14 cellular contexts compared by ENCODE assay signal in the genomic region with DNA sequence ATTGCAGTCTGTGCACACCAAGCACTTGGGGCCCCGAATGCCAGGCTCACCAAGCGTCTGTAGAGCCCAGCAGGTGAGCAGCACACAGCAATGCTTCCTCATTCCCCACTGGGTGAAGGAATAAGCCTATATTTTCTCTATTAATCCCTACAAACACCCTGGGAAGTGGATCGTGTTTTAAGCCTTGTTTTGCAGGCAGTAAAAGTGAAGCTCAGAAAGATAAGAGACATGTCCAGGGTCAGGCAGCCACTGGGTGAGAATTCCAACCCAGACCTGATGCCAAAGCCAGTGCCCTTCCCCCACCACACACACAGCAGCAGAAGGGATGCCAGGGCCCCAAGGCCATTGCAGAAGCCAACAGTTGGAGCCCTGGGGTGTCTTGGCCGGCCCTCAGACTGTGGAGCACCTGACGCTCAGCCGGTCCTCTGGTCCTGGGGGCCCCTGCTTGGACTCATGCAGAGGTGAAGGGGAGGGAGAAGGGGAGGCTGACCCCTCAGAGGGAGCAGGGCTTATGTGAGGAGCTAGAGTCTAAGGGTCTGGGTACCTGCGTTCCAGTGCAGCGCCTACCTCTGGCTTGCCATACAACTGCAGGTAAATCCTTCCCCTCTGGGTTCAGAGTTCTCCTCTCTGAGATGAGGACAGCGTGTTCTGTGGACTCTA. TPM values are rescaled to one million over a fixed set of nuclear protein-coding genes. Genes with fewer than 3 reads are reported as not detected.
DNase-seq lines count a peak whose midpoint lies in the region; ATAC-seq, FAIRE-seq and TF ChIP-seq lines count a peak whose summit lies in the region.
"Had no signal": no experiment of that assay in that cellular context is flagged by ENCODE, and none has a peak within 500 bp of the region (broad histone marks: within the 10 kb centered on the region; RNA-seq: fewer than 3 reads in every experiment).

No MANE protein-coding gene starts in this region.

- DNase-seq in GM23338 (ENCODE audit: low spot score) (peak; percentile 75), adrenal gland (peak; percentile 70 to 93 (median 91)), left cardiac atrium (peak; percentile 60), small intestine (peak; percentile 59), activated gamma-delta T cell treated with Interleukin-2 at 50 U/mL for 16 hours (no peak)
- DNase-seq: activated CD4-positive, alpha-beta T cell treated with anti-CD3 and anti-CD28 coated beads, Interleukin-2, amount 10 ng/mL, durations not matched to agents 7 days and 5 days; activated naive CD4-positive, alpha-beta T cell treated with anti-CD3 and anti-CD28 coated beads, Interleukin-2, amount 10 ng/mL, durations not matched to agents 7 days and 5 days; NCI-H1092 treated with DMSO at 0.1 percent for 48 hours; NCI-H524 treated with DMSO at 0.1 percent for 48 hours had no signal

- no peaks in the 10 kb centered on the region for H4K20me1 ChIP-seq in GM23338 (replicated peaks; ENCODE audit: insufficient read depth)

- no peaks in the 10 kb centered on the region for H3K9me3 Mint-ChIP-seq in GM23338
- H3K9me3 Mint-ChIP-seq: activated CD4-positive, alpha-beta T cell treated with anti-CD3 and anti-CD28 coated beads, Interleukin-2, amount 10 ng/mL, durations not matched to agents 7 days and 5 days; activated naive CD4-positive, alpha-beta T cell treated with anti-CD3 and anti-CD28 coated beads, Interleukin-2, amount 10 ng/mL, durations not matched to agents 7 days and 5 days had no signal

- H3K9me2 ChIP-seq in GM23338 (ENCODE audit: insufficient read depth) = no peaks in the 10 kb centered on the region

- 0 out of 2 replicates have a peak, but pooled peaks cover 6% of the 10 kb centered on the region for H3K4me1 ChIP-seq in GM23338 (ENCODE audit: insufficient read depth)
- peaks cover 43 to 70% of the 10 kb centered on the region in 2 donors for H3K4me1 ChIP-seq in adrenal gland (replicated peaks in 1 of 2)
- peaks cover 15 to 41% of the 10 kb centered on the region in 2 donors for H3K4me1 ChIP-seq in small intestine (ENCODE audit: control insufficient read depth in 2 of 2, insufficient read depth in 1 of 2, low read depth in 1 of 2, low read length in 1 of 2)

- no peak overlapping the region for H3K27ac Mint-ChIP-seq in GM23338
- H3K27ac Mint-ChIP-seq: activated CD4-positive, alpha-beta T cell treated with anti-CD3 and anti-CD28 coated beads, Interleukin-2, amount 10 ng/mL, durations not matched to agents 7 days and 5 days; activated naive CD4-positive, alpha-beta T cell treated with anti-CD3 and anti-CD28 coated beads, Interleukin-2, amount 10 ng/mL, durations not matched to agents 7 days and 5 days had no signal

- no peaks in the 10 kb centered on the region for H3F3A ChIP-seq in GM23338 (replicated peaks; ENCODE audit: low read depth)

- ATAC-seq in GM23338 (peak; percentile 86), left cardiac atrium (peak; percentile 7 to 13), HG02763 (IDR thresholded peaks at IDR 0.05; ENCODE audit: unreplicated experiment) (no peak), GM18907 (IDR thresholded peaks at IDR 0.05; ENCODE audit: unreplicated experiment) (no peak), GM21360 (IDR thresholded peaks at IDR 0.05; ENCODE audit: unreplicated experiment) (no peak)

- H3K79me2 ChIP-seq in GM23338 (replicated peaks; ENCODE audit: insufficient read depth) = no peaks in the 10 kb centered on the region

- TF ChIP-seq CTCF in GM23338 (conservative IDR thresholded peaks at IDR 0.05; ENCODE audit: low read depth in 2 of 2) = peak; percentile 65 to 78
- peak in 5 of 6 experiments; percentile 13 to 29 (median 14) for TF ChIP-seq CTCF in adrenal gland (IDR thresholded peaks at IDR 0.05)

- WGBS in adrenal gland, 4 donors = 47 to 54% (median 48%) methylated on average over 7 to 9 of the region's 9 CpGs
- WGBS in small intestine, 3 donors = 21 to 60% (median 33%) methylated on average over 9 of the region's 9 CpGs

- H3K9me3 ChIP-seq in adrenal gland (replicated peaks in 1 of 3) = no peaks in the 10 kb centered on the region
- no peaks in the 10 kb centered on the region for H3K9me3 ChIP-seq in small intestine (ENCODE audit: control insufficient read depth, low read depth)

- H3K27me3 ChIP-seq in GM23338 (ENCODE audit: insufficient read depth) (no peaks in the 10 kb centered on the region), adrenal gland (no peaks in the 10 kb centered on the region), small intestine (ENCODE audit: control insufficient read depth in 2 of 2, insufficient read depth in 2 of 2, low read length in 2 of 2) (no peaks in the 10 kb centered on the region)

- peak in 1 of 2 donors; percentile 19 for TF ChIP-seq POLR2A in adrenal gland (IDR thresholded peaks at IDR 0.05)

- peaks cover 33% of the 10 kb centered on the region for H3K4me1 Mint-ChIP-seq in GM23338
- H3K4me1 Mint-ChIP-seq: activated CD4-positive, alpha-beta T cell treated with anti-CD3 and anti-CD28 coated beads, Interleukin-2, amount 10 ng/mL, durations not matched to agents 7 days and 5 days had no signal

- H3K4me2 ChIP-seq in GM23338 = no peak overlapping the region

- no peak overlapping the region for H3K27ac ChIP-seq in GM23338 (ENCODE audit: low read depth)
- peak overlapping the region in 4 of 5 donors; percentile 77 to 95 (median 85) for H3K27ac ChIP-seq in adrenal gland
- H3K27ac ChIP-seq in small intestine (ENCODE audit: low read depth in 1 of 2, low read length in 1 of 2) = peak overlapping the region in 1 of 2 donors; percentile 53
- H3K27ac ChIP-seq: SK-N-MC had no signal

- peaks cover 5% of the 10 kb centered on the region for H3K27me3 Mint-ChIP-seq in GM23338 (ENCODE audit: insufficient read depth, low read depth, poor library complexity)
- H3K27me3 Mint-ChIP-seq: activated CD4-positive, alpha-beta T cell treated with anti-CD3 and anti-CD28 coated beads, Interleukin-2, amount 10 ng/mL, durations not matched to agents 7 days and 5 days had no signal

- FAIRE-seq in small intestine (lab: Jason Lieb, UNC) = no peak
- FAIRE-seq: GM12891 had no signal

- no peak overlapping the region; the same call in 2 of the 3 replicates for H3K4me3 Mint-ChIP-seq in GM23338
- H3K4me3 Mint-ChIP-seq: activated CD4-positive, alpha-beta T cell treated with anti-CD3 and anti-CD28 coated beads, Interleukin-2, amount 10 ng/mL, durations not matched to agents 7 days and 5 days; activated naive CD4-positive, alpha-beta T cell treated with anti-CD3 and anti-CD28 coated beads, Interleukin-2, amount 10 ng/mL, durations not matched to agents 7 days and 5 days had no signal

- no peaks in the 10 kb centered on the region for H3K36me3 ChIP-seq in GM23338 (ENCODE audit: insufficient read depth)
- no peaks in the 10 kb centered on the region for H3K36me3 ChIP-seq in adrenal gland (replicated peaks in 1 of 2)
- peaks cover 0 to 8% of the 10 kb centered on the region in 2 donors for H3K36me3 ChIP-seq in small intestine (ENCODE audit: control insufficient read depth in 2 of 2, insufficient read depth in 2 of 2, low read length in 2 of 2)

- intact Hi-C loops in adrenal gland (cut with DNase I) (no loop called here), left cardiac atrium (cut with DNase I) (no loop called here)

- peak overlapping the region; percentile 49; the same call in 1 of the 2 replicates for H2AFZ ChIP-seq in GM23338

- no peak overlapping the region for H3K4me3 ChIP-seq in GM23338
- no peak overlapping the region for H3K4me3 ChIP-seq in adrenal gland
- no peak overlapping the region for H3K4me3 ChIP-seq in small intestine (ENCODE audit: low read depth in 1 of 2, low read length in 2 of 2)
- H3K4me3 ChIP-seq: SK-N-MC had no signal

- H3K36me3 Mint-ChIP-seq in GM23338 (ENCODE audit: low read depth) = no peaks in the 10 kb centered on the region
- H3K36me3 Mint-ChIP-seq: activated naive CD4-positive, alpha-beta T cell treated with anti-CD3 and anti-CD28 coated beads, Interleukin-2, amount 10 ng/mL, durations not matched to agents 7 days and 5 days had no signal

RNA-seq across cellular contexts. Expression of a gene that starts 26.3 kb away (rescaled TPM):
- 1.3 and 3.0 TPM in 2 replicates for total RNA-seq in GM23338 (2014; rRNA removed; shearing (Covaris generic))
- polyA plus RNA-seq in GM23338 (2016; fragmentation: Nextera tagmentation; extraction: Ambion mirVana) (0.16 and 0.38 TPM in 2 replicates), adrenal gland (100 to 1,000 TPM in 2 of 3 donors, 10 to 100 TPM in 1; 59.4 to 254 (median 108) TPM), small intestine (10 to 100 TPM; 23.2 to 34.4 (median 26.2) TPM)
- total RNA-seq in adrenal gland (100 to 1,000 TPM in 5 of 8 donors, 10 to 100 TPM in 3; 86.8 to 293 (median 151) TPM), left cardiac atrium (100 to 1,000 TPM; 503 to 769 TPM)

RNA-seq across cellular contexts. Expression of a gene that starts 46.9 kb away (rescaled TPM):
- 13.8 and 26.4 TPM in 2 replicates for total RNA-seq in GM23338 (2014; rRNA removed; shearing (Covaris generic))
- 10.9 and 12.7 TPM in 2 replicates for polyA plus RNA-seq in GM23338 (2016; fragmentation: Nextera tagmentation; extraction: Ambion mirVana)
- total RNA-seq in adrenal gland = 1 to 10 TPM in 1 of 8 donors, under 1 TPM in 6, not detected in 1; 0.12 to 1.9 (median 0.42) TPM
- polyA plus RNA-seq in adrenal gland = 1 to 10 TPM in 1 of 3 donors, under 1 TPM in 2; 0.16 to 1.4 (median 0.51) TPM
- total RNA-seq in left cardiac atrium = 1 to 10 TPM; 2.9 to 3.0 TPM
- polyA plus RNA-seq in small intestine = under 1 TPM; 0.27 to 0.45 (median 0.31) TPM

Comparison
In these comparisons a context has a peak if more than half of its experiments do, and no peak if none do; other contexts are left out.
1. ATAC-seq: peak in GM23338 (single experiment) and left cardiac atrium (2 of 2); none in HG02763 (single experiment), GM18907 (single experiment) and GM21360 (single experiment).
2. RNA of a gene that starts 26.3 kb away (total RNA-seq): 503 to 769 TPM in left cardiac atrium and 86.8 to 293 TPM in adrenal gland; 1.3 to 3.0 TPM in GM23338; every median in the first group is over 10 times any median in the second.